8 cellular contexts compared by ENCODE assay signal in the genomic region with DNA sequence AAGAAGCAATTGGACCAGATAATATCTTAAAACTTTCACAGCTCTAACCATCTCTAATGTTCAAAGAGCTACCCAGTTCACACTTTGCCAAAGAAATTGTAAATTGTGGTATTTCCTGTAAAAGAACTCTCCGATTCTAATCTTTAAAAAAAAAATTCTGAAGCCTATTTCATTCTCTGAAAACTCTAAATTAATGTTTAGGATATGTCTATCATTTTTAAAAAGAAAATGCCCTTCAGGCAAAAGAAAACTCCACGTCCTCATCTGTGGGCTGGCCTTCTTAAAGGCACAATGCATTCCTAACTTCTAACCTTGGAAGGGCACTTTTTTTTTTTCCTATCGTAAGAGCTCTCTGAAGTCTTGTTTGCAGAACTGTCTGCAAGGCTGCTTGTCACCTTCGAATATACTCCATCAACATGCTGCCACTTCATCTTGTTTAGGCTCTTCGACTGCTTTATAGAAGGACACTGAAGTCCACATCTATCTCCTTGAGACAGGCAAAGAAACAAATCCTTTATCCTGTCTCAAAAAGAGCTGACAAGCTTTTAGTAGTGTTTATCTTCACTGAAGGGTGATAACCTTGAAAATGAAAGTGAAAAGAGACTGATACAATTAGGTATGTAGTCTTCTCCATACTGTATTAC.
DNase-seq lines count a peak whose midpoint lies in the region; ATAC-seq, FAIRE-seq and TF ChIP-seq lines count a peak whose summit lies in the region.

No MANE protein-coding gene starts in this region.

- FAIRE-seq in frontal cortex (lab: Jason Lieb, UNC) = no peak

- peak overlapping the region; percentile 28 for H3K4me3 ChIP-seq in upper lobe of right lung

- H3K27me3 ChIP-seq in upper lobe of right lung = no peaks in the 10 kb centered on the region

- H3K9me3 ChIP-seq in upper lobe of right lung = no peaks in the 10 kb centered on the region

- intact Hi-C loops in upper lobe of right lung (cut with DNase I) = no loop called here

- peaks cover 29% of the 10 kb centered on the region for H3K4me1 ChIP-seq in upper lobe of right lung

- peak; percentile 95 for DNase-seq in OCI-M1 (lab: John Stamatoyannopoulos, UW)
- DNase-seq in erythroblast (lab: John Stamatoyannopoulos, UW) = peak; percentile 62 to 82
- DNase-seq in upper lobe of right lung = no peak
- no peak for DNase-seq in GM13977 (ENCODE audit: low spot score)
- DNase-seq in epidermal melanocyte (ENCODE audit: insufficient read length, low spot score) = no peak
- no peak for DNase-seq in frontal cortex (ENCODE audit: low spot score in 2 of 2)

- ATAC-seq in GM18519 (IDR thresholded peaks at IDR 0.05; ENCODE audit: low FRiP score, unreplicated experiment) (peak; percentile 24), HG02678 (IDR thresholded peaks at IDR 0.05; ENCODE audit: unreplicated experiment) (peak; percentile 42), upper lobe of right lung (peak; percentile 28)

- H3K27ac ChIP-seq in upper lobe of right lung = no peak overlapping the region

- no peak for TF ChIP-seq POLR2A in erythroblast (IDR thresholded peaks at IDR 0.05; ENCODE audit: low read length)

- no peaks in the 10 kb centered on the region for H3K36me3 ChIP-seq in upper lobe of right lung

- no peak for TF ChIP-seq CTCF in upper lobe of right lung (IDR thresholded peaks at IDR 0.05)
- no peak for TF ChIP-seq CTCF in GM13977 (IDR thresholded peaks at IDR 0.05; ENCODE audit: extremely low read depth, insufficient read depth, missing control alignments)

- in situ Hi-C loops in GM13977 (cut with MboI; ENCODE audit: low pct_unique_long_range_greater_than_20kb, low sequenced_read_pairs, unreplicated experiment) = no loop called here

Comparison
In these comparisons a context has a peak if more than half of its experiments do, and no peak if none do; other contexts are left out.
1. DNase-seq: peak in OCI-M1 (single experiment) and erythroblast (2 of 2); none in upper lobe of right lung (single experiment), GM13977 (single experiment), epidermal melanocyte (single experiment) and frontal cortex (0 of 2).
2. Peak in every context shown above with its lines, with median percentiles within 50 percentile points of each other: ATAC-seq.